ENCODE assay signal across 2 cellular contexts in the genomic region with DNA sequence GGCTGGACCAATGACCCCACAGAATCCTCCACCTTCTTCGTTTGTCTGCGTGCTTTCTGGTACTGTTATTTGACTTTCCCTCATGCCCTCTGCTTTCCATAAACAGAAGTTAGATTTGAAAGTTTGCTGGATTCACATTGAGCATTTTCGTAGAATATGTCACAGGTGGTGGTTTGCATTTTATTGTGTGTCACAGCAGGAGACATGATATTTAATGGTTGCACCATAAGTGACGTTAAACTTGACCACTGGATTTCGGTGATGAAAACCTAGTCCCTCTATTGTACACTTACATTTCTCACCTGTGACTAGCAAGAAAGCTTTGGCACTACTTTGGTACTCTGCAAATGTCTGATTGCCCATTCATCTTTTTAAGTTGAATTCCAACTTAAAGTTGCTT.
"Had no signal": no experiment of that assay in that cellular context is flagged by ENCODE, and none has a peak within 500 bp of the region (broad histone marks: within the 10 kb centered on the region; RNA-seq: fewer than 3 reads in every experiment).

No MANE protein-coding gene starts in this region.

- DNase-seq: GDM1, GF-D8 had no signal
